1 cellular context compared by ENCODE assay signal in the genomic region with DNA sequence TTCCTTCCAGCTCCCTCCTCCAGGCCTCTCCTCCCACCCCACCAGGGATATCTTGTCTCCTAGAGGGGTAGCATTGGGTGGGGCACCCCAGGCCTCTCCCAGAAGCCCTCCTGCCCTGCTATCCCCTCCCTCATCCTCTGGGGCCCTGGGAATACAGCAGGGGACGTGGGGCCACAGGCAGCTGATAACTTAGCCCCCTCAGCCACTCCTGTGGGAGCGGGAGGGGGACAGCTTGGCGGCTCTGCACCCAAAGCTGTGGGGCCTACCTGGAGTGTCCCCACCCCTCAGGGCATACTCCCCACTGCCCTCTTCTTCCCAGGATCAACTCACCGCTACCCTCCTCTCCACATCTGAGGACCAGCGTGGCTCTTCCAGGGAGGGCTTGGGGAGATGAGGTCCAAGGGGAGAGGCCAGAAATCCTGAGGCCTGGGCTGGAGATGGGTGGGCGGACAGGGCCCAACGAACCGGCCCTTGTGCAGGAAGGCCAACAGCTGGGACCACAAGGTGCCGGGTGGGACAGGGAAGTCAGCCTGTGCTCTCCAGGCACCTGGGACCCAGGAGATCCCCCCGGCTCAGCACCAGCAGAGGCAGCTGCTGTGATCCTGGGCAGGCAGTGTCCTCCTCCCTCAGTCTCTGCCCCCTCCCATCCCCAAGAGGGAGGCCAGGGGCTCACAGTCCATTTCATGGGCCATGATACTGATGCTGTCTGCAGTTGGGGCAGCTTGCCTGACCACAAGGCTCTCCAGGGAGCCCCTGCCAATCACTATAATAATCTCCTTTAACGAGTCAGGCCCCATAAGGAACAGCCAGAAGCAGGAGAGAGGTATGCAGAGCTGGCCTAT.
TF ChIP-seq lines count a peak whose summit lies in the region.

No MANE protein-coding gene starts in this region.

TF ChIP-seq in HCT116, 20 proteins besides CTCF, POLR2A, EP300 and RAD21:
- no peak for TF ChIP-seq ELF1 (IDR thresholded peaks at IDR 0.05; ENCODE audit: borderline replicate concordance, low read depth)
- TF ChIP-seq SIN3A (IDR thresholded peaks at IDR 0.05; ENCODE audit: low read depth): no peak
- TF ChIP-seq JUND (IDR thresholded peaks at IDR 0.05): no peak
- TF ChIP-seq ZNF274 (IDR thresholded peaks at IDR 0.05; ENCODE audit: low read depth, low read length): no peak
- TF ChIP-seq YY1 (IDR thresholded peaks at IDR 0.05; ENCODE audit: extremely low read depth, insufficient replicate concordance, low read depth, low read length): no peak
- no peak for TF ChIP-seq TCF7L2 (IDR thresholded peaks at IDR 0.05; ENCODE audit: borderline replicate concordance, extremely low read depth, insufficient read depth, insufficient read length)
- no peak for TF ChIP-seq EZH2phosphoT487 (IDR thresholded peaks at IDR 0.05; ENCODE audit: borderline replicate concordance)
- TF ChIP-seq, protein P1, sequence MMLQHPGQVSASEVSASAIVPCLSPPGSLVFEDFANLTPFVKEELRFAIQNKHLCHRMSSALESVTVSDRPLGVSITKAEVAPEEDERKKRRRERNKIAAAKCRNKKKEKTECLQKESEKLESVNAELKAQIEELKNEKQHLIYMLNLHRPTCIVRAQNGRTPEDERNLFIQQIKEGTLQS (IDR thresholded peaks at IDR 0.05): no peak
- no peak for TF ChIP-seq CEBPB (IDR thresholded peaks at IDR 0.05; ENCODE audit: low read depth)
- TF ChIP-seq CBX3 (IDR thresholded peaks at IDR 0.05; ENCODE audit: low read depth): no peak
TF ChIP-seq in HCT116: peak in this region for 0.
